ENCODE assay signal across 14 cellular contexts in the genomic region with DNA sequence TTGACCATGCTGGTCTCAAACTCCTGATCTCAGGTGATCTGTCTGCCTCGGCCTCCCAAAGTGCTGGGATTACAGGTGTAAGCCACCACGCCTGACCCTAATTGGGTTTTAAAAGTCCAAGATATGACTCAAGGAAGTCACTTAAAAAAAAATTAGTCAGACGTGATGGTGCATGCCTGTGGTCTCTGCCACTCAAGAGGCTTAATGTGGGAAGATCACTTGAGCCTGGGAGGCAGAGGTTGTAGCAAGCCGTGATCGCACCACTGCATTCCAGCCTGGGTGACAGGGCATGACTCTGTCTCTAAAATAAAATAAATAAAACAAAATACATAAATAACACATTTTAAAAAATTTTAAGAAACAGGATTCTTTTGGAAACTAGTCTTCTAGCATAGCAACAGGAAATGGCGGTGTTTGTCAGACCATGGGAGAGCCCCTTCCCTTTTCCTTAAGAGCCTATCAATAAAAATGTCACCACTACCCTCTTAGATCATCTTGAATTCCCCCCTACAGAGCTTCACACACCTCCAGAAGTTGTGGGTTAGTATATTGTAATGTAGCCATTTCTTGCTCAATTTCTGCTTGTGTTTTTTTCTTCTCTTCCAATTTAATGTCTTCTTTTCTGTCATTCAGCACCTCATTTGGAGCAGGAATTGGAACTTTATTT. TPM values are rescaled to one million over a fixed set of nuclear protein-coding genes. Genes with fewer than 3 reads are reported as not detected.
DNase-seq lines count a peak whose midpoint lies in the region; ATAC-seq and TF ChIP-seq lines count a peak whose summit lies in the region.
"Had no signal": no experiment of that assay in that cellular context is flagged by ENCODE, and none has a peak within 500 bp of the region (broad histone marks: within the 10 kb centered on the region; RNA-seq: fewer than 3 reads in every experiment).

No MANE protein-coding gene starts in this region.

- H3K4me3 ChIP-seq in heart right ventricle (no peak overlapping the region), SJSA1 (no peak overlapping the region), ascending aorta (no peak overlapping the region)
- H3K4me3 ChIP-seq: gastrocnemius medialis, tibial artery had no signal

- TF ChIP-seq CTCF in heart right ventricle (IDR thresholded peaks at IDR 0.05) (no peak), ascending aorta (IDR thresholded peaks at IDR 0.05) (no peak)

- H3K36me3 ChIP-seq in heart right ventricle (peaks cover 7 to 97% (median 43%) of the 10 kb centered on the region in 9 donors), SJSA1 (peaks cover 67% of the 10 kb centered on the region), ascending aorta (peaks cover 47 to 66% of the 10 kb centered on the region in 2 donors)

- H3K27me3 ChIP-seq in heart right ventricle (no peaks in the 10 kb centered on the region), SJSA1 (replicated peaks) (no peaks in the 10 kb centered on the region), ascending aorta (no peaks in the 10 kb centered on the region)
- H3K27me3 ChIP-seq: gastrocnemius medialis, tibial artery had no signal

- H3K27me3 Mint-ChIP-seq in stimulated activated naive CD8-positive, alpha-beta T cell treated with anti-CD3 and anti-CD28 coated beads, Interleukin-15, amount 100 ng/mL, for 72 hours = no peaks in the 10 kb centered on the region
- H3K27me3 Mint-ChIP-seq in natural killer cell treated with Interleukin-12 subunit alpha and Interleukin-12 subunit beta and Interleukin-15 and Interleukin-18, amount 100 ng/mL, for 72 hours = no peaks in the 10 kb centered on the region

- H3K36me3 Mint-ChIP-seq in natural killer cell treated with Interleukin-12 subunit alpha and Interleukin-12 subunit beta and Interleukin-15 and Interleukin-18, amount 100 ng/mL, for 72 hours = peaks cover 22% of the 10 kb centered on the region

- H3K9me3 Mint-ChIP-seq in stimulated activated naive CD8-positive, alpha-beta T cell treated with anti-CD3 and anti-CD28 coated beads, Interleukin-15, amount 100 ng/mL, for 72 hours = no peaks in the 10 kb centered on the region
- no peaks in the 10 kb centered on the region for H3K9me3 Mint-ChIP-seq in natural killer cell treated with Interleukin-12 subunit alpha and Interleukin-12 subunit beta and Interleukin-15 and Interleukin-18, amount 100 ng/mL, for 72 hours

- intact Hi-C loops in heart right ventricle (cut with DNase I) (no loop called here), Right ventricle myocardium superior (cut with DNase I) (no loop called here), ascending aorta (cut with DNase I) (no loop called here)

- peaks cover 0 to 35% (median 9%) of the 10 kb centered on the region in 9 donors for H3K4me1 ChIP-seq in heart right ventricle
- H3K4me1 ChIP-seq in SJSA1 (replicated peaks) = peaks cover 16% of the 10 kb centered on the region
- H3K4me1 ChIP-seq in ascending aorta = no peaks in the 10 kb centered on the region

- H3K27ac Mint-ChIP-seq in stimulated activated naive CD8-positive, alpha-beta T cell treated with anti-CD3 and anti-CD28 coated beads, Interleukin-15, amount 100 ng/mL, for 72 hours = peak overlapping the region in 1 of 2 donors; percentile 92
- H3K27ac Mint-ChIP-seq in natural killer cell treated with Interleukin-12 subunit alpha and Interleukin-12 subunit beta and Interleukin-15 and Interleukin-18, amount 100 ng/mL, for 72 hours = no peak overlapping the region

- DNase-seq in heart right ventricle = no peak
- no peak for DNase-seq in Right ventricle myocardium superior
- DNase-seq in SJSA1 (ENCODE audit: low read depth in 1 of 2, low spot score in 2 of 2) = peak; percentile 64 to 76
- peak; percentile 11 for DNase-seq in fibroblast of peridontal ligament (ENCODE audit: extremely low read depth)
- DNase-seq in stimulated activated naive CD8-positive, alpha-beta T cell treated with anti-CD3 and anti-CD28 coated beads, Interleukin-15, amount 100 ng/mL, for 72 hours = no peak
- DNase-seq in natural killer cell treated with Interleukin-12 subunit alpha and Interleukin-12 subunit beta and Interleukin-15 and Interleukin-18, amount 100 ng/mL, for 72 hours (ENCODE audit: low spot score) = no peak
- no peak for DNase-seq in ascending aorta (ENCODE audit: low spot score in 2 of 2)
- DNase-seq: AML-193, aorta, gastrocnemius medialis, H7, tibial artery, WERI-Rb-1 had no signal

- 88 to 90% methylated on average over 6 of the region's 6 CpGs for WGBS in heart right ventricle, 2 donors

- ATAC-seq in heart right ventricle (no peak), Right ventricle myocardium superior (ENCODE audit: poor library complexity) (no peak), HG03565 (IDR thresholded peaks at IDR 0.05; ENCODE audit: unreplicated experiment) (no peak)
- peak; percentile 77 for ATAC-seq in stimulated activated naive CD8-positive, alpha-beta T cell treated with anti-CD3 and anti-CD28 coated beads, Interleukin-15, amount 100 ng/mL, for 72 hours
- no peak for ATAC-seq in natural killer cell treated with Interleukin-12 subunit alpha and Interleukin-12 subunit beta and Interleukin-15 and Interleukin-18, amount 100 ng/mL, for 72 hours
- ATAC-seq: gastrocnemius medialis had no signal

- peaks cover 9% of the 10 kb centered on the region for H3K4me1 Mint-ChIP-seq in stimulated activated naive CD8-positive, alpha-beta T cell treated with anti-CD3 and anti-CD28 coated beads, Interleukin-15, amount 100 ng/mL, for 72 hours
- H3K4me1 Mint-ChIP-seq in natural killer cell treated with Interleukin-12 subunit alpha and Interleukin-12 subunit beta and Interleukin-15 and Interleukin-18, amount 100 ng/mL, for 72 hours (ENCODE audit: low read depth in 2 of 2) = peaks cover 0 to 4% of the 10 kb centered on the region in 2 donors

- H3K9me3 ChIP-seq in heart right ventricle = no peaks in the 10 kb centered on the region
- H3K9me3 ChIP-seq in SJSA1 (replicated peaks) = no peaks in the 10 kb centered on the region
- no peaks in the 10 kb centered on the region for H3K9me3 ChIP-seq in ascending aorta
- H3K9me3 ChIP-seq: gastrocnemius medialis, tibial artery had no signal

- H3K27ac ChIP-seq in heart right ventricle (peak overlapping the region in 7 of 10 donors; percentile 61 to 77 (median 72)), SJSA1 (peak overlapping the region; percentile 74), ascending aorta (no peak overlapping the region)
- H3K27ac ChIP-seq: tibial artery, WERI-Rb-1 had no signal

- H3K4me3 Mint-ChIP-seq in stimulated activated naive CD8-positive, alpha-beta T cell treated with anti-CD3 and anti-CD28 coated beads, Interleukin-15, amount 100 ng/mL, for 72 hours = peak overlapping the region; percentile 19 to 43
- H3K4me3 Mint-ChIP-seq in natural killer cell treated with Interleukin-12 subunit alpha and Interleukin-12 subunit beta and Interleukin-15 and Interleukin-18, amount 100 ng/mL, for 72 hours = no peak overlapping the region

RNA-seq across cellular contexts. Expression of gene SFT2D3, which starts 20.1 kb away (rescaled TPM):
- total RNA-seq in heart right ventricle (1 to 10 TPM; 2.2 to 4.0 (median 3.4) TPM), Right ventricle myocardium superior (3.2 TPM), ascending aorta (8.3 TPM)
- polyA plus RNA-seq in heart right ventricle = 1 to 10 TPM; 2.8 to 5.6 TPM
- 11.2 and 11.4 TPM in 2 replicates for total RNA-seq in SJSA1 (2014; rRNA removed; shearing (Covaris generic))
- total RNA-seq in natural killer cell treated with Interleukin-12 subunit alpha and Interleukin-12 subunit beta and Interleukin-15 and Interleukin-18, amount 100 ng/mL, for 72 hours = 1 to 10 TPM; 5.2 to 5.9 TPM

RNA-seq across cellular contexts. Expression of gene LIMS2, which starts 46.1 kb away (rescaled TPM):
- 100 to 1,000 TPM; 150 to 285 (median 160) TPM for total RNA-seq in heart right ventricle
- 100 to 1,000 TPM; 148 to 687 TPM for polyA plus RNA-seq in heart right ventricle
- 237 TPM for total RNA-seq in Right ventricle myocardium superior
- 5.3 and 9.0 TPM in 2 replicates for total RNA-seq in SJSA1 (2014; rRNA removed; shearing (Covaris generic))
- total RNA-seq in natural killer cell treated with Interleukin-12 subunit alpha and Interleukin-12 subunit beta and Interleukin-15 and Interleukin-18, amount 100 ng/mL, for 72 hours = not detected
- total RNA-seq in ascending aorta = 169 TPM

Comparison
In these comparisons a context has a peak if more than half of its experiments do, and no peak if none do; other contexts are left out.
1. DNase-seq: peak in SJSA1 (2 of 2) and fibroblast of peridontal ligament (single experiment); none in heart right ventricle (0 of 2), Right ventricle myocardium superior (single experiment), stimulated activated naive CD8-positive, alpha-beta T cell treated with anti-CD3 and anti-CD28 coated beads, Interleukin-15, amount 100 ng/mL, for 72 hours (0 of 2), natural killer cell treated with Interleukin-12 subunit alpha and Interleukin-12 subunit beta and Interleukin-15 and Interleukin-18, amount 100 ng/mL, for 72 hours (single experiment) and ascending aorta (0 of 2).
2. H3K27ac ChIP-seq: peak in heart right ventricle (7 of 10) and SJSA1 (single experiment); none in ascending aorta (0 of 2).
3. RNA of gene LIMS2, which starts 46.1 kb away (total RNA-seq): 237 TPM in Right ventricle myocardium superior (single experiment), 169 TPM in ascending aorta (single experiment) and 150 to 285 TPM in heart right ventricle; 5.3 to 9.0 TPM in SJSA1 and not detected in natural killer cell treated with Interleukin-12 subunit alpha and Interleukin-12 subunit beta and Interleukin-15 and Interleukin-18, amount 100 ng/mL, for 72 hours; every median in the first group is over 10 times any median in the second.